8 cellular contexts compared by ENCODE assay signal in genomic region chr1:38489844-38490270, GRCh38.
DNase-seq lines count a peak whose midpoint lies in the region; ATAC-seq, FAIRE-seq and TF ChIP-seq lines count a peak whose summit lies in the region.

No MANE protein-coding gene starts in this region.

- TF ChIP-seq EP300 in HepG2 (IDR thresholded peaks at IDR 0.05; ENCODE audit: low read depth in 2 of 2, low read length in 2 of 2) = no peak
- no peak for TF ChIP-seq EP300 in HepG2 (CRISPR knock-in tag; IDR thresholded peaks at IDR 0.05; ENCODE audit: borderline replicate concordance)
- no peak for TF ChIP-seq EP300 in ovary (IDR thresholded peaks at IDR 0.05)

- intact Hi-C loops in Panc1 (cut with micrococcal nuclease; ENCODE audit: unreplicated experiment) (no loop called here), HepG2 (cut with micrococcal nuclease; ENCODE audit: unreplicated experiment) (no loop called here), ovary (cut with DNase I) (no loop called here)

- H2AFZ ChIP-seq in HepG2 (ENCODE audit: low read length) = no peak overlapping the region

- TF ChIP-seq RAD21 in HepG2 (CRISPR knock-in tag; IDR thresholded peaks at IDR 0.05) = no peak

- no peak overlapping the region for H3K27ac Mint-ChIP-seq in activated naive CD4-positive, alpha-beta T cell treated with anti-CD3 and anti-CD28 coated beads, Interleukin-2, amount 50 U/mL, for 72 hours

- no peaks in the 10 kb centered on the region for H4K20me1 ChIP-seq in HepG2 (ENCODE audit: insufficient read depth, low read length)

- no peak overlapping the region for H3K27ac ChIP-seq in AG04450 (ENCODE audit: low read depth, low read length)
- no peak overlapping the region for H3K27ac ChIP-seq in Panc1 (ENCODE audit: low read length)
- H3K27ac ChIP-seq in HepG2 (ENCODE audit: extremely low read length, insufficient read depth, low read length) = no peak overlapping the region
- no peak overlapping the region for H3K27ac ChIP-seq in ovary

- peak; percentile 39; the same call in 1 of the 2 replicates for TF ChIP-seq CTCF in AG04450 (IDR thresholded peaks at IDR 0.05; ENCODE audit: low read depth, low read length)
- TF ChIP-seq CTCF in GM12872 (IDR thresholded peaks at IDR 0.05; ENCODE audit: insufficient read depth, low read depth, low read length) = peak; percentile 94
- peak; percentile 85 for TF ChIP-seq CTCF in Panc1 (IDR thresholded peaks at IDR 0.05)
- peak; percentile 57 for TF ChIP-seq CTCF in HepG2 (CRISPR knock-in tag; IDR thresholded peaks at IDR 0.05)
- no peak for TF ChIP-seq CTCF in ovary (IDR thresholded peaks at IDR 0.05)

- H3K27me3 ChIP-seq in AG04450 (ENCODE audit: control insufficient read depth, insufficient read depth, low read length) (no peaks in the 10 kb centered on the region), Panc1 (ENCODE audit: control insufficient read depth, insufficient read depth, low read length) (peaks cover 9% of the 10 kb centered on the region; the same call in 1 of the 2 replicates), HepG2 (ENCODE audit: control insufficient read depth in 1 of 2, insufficient read depth in 2 of 2, low read length in 2 of 2) (peaks cover 0 to 1% of the 10 kb centered on the region in 2 experiments; a peak in 2 of 5 replicates), ovary (no peaks in the 10 kb centered on the region)

- H3K36me3 ChIP-seq in Panc1 (ENCODE audit: control insufficient read depth, insufficient read depth, low read length) (no peaks in the 10 kb centered on the region), HepG2 (replicated peaks in 1 of 2; ENCODE audit: control insufficient read depth in 1 of 2, insufficient read depth in 2 of 2, low read length in 2 of 2) (no peaks in the 10 kb centered on the region), ovary (no peaks in the 10 kb centered on the region)

- H3K4me1 ChIP-seq in Panc1 (ENCODE audit: control insufficient read depth, insufficient read depth, low read length) = no peaks in the 10 kb centered on the region
- no peaks in the 10 kb centered on the region for H3K4me1 ChIP-seq in HepG2 (ENCODE audit: insufficient read depth, low read length)
- H3K4me1 ChIP-seq in ovary (ENCODE audit: insufficient read depth) = no peaks in the 10 kb centered on the region

- peak; percentile 75; the same call in 1 of the 2 replicates for ATAC-seq in Panc1
- ATAC-seq in activated naive CD4-positive, alpha-beta T cell treated with anti-CD3 and anti-CD28 coated beads, Interleukin-2, amount 50 U/mL, for 72 hours = peak; percentile 57 to 72
- ATAC-seq in HepG2 = peak; percentile 80
- peak; percentile 55 for ATAC-seq in stimulated activated naive CD8-positive, alpha-beta T cell treated with anti-CD3 and anti-CD28 coated beads, Interleukin-15, Interleukin-2, amounts not matched to agents 100 U/mL and 50 U/mL, for 24 hours
- ATAC-seq in HG03045 (IDR thresholded peaks at IDR 0.05; ENCODE audit: unreplicated experiment) = no peak

- H3K4me3 ChIP-seq in AG04450 (ENCODE audit: low read depth, low read length) (no peak overlapping the region), Panc1 (ENCODE audit: low read depth in 2 of 2, low read length in 2 of 2) (no peak overlapping the region), HepG2 (replicated peaks in 1 of 3; ENCODE audit: insufficient read depth in 1 of 3, low read depth in 2 of 3, low read length in 3 of 3) (no peak overlapping the region), ovary (no peak overlapping the region)

- H3K4me2 ChIP-seq in HepG2 (ENCODE audit: low read depth, low read length) = no peak overlapping the region

- no peaks in the 10 kb centered on the region for H3K36me3 Mint-ChIP-seq in activated naive CD4-positive, alpha-beta T cell treated with anti-CD3 and anti-CD28 coated beads, Interleukin-2, amount 50 U/mL, for 72 hours

- H3K9ac ChIP-seq in HepG2 (ENCODE audit: insufficient read depth, low read depth, low read length) = no peak overlapping the region

- 47% methylated on average over 6 of the region's 6 CpGs for WGBS in HepG2 (ENCODE audit: low lambda C conversion rate)
- 66 to 75% (median 72%) methylated on average over 6 of the region's 6 CpGs for WGBS in ovary, 3 donors

- no TSS peak for BruUV-seq in Panc1 (replicated peaks; lab: Mats Ljungman, UMichigan)
- BruUV-seq in HepG2 (replicated peaks; lab: Mats Ljungman, UMichigan) = no TSS peak

- POLR2A ChIA-PET in AG04450 (lab: Yijun Ruan, JAX) = no interaction called here
- POLR2A ChIA-PET in Panc1 (lab: Charles Lee) = no interaction called here
- POLR2A ChIA-PET in HepG2 (lab: Yijun Ruan, JAX) = no interaction called here

- no peak for DNase-seq in AG04450 (ENCODE audit: low read depth, low spot score)
- DNase-seq in Panc1 (ENCODE audit: low read depth, low spot score) = no peak
- DNase-seq in activated naive CD4-positive, alpha-beta T cell treated with anti-CD3 and anti-CD28 coated beads, Interleukin-2, amount 50 U/mL, for 72 hours (ENCODE audit: low spot score in 2 of 2) = peak in 1 of 2 donors; percentile 57
- DNase-seq in HepG2 (ENCODE audit: low spot score) = peak; percentile 18
- peak; percentile 71 for DNase-seq in stimulated activated naive CD8-positive, alpha-beta T cell treated with anti-CD3 and anti-CD28 coated beads, Interleukin-15, Interleukin-2, amounts not matched to agents 100 U/mL and 50 U/mL, for 24 hours
- DNase-seq in ovary = no peak

- no peak for FAIRE-seq in HepG2 (lab: Jason Lieb, UNC)

- CTCF ChIA-PET in AG04450 (lab: Charles Lee) (no interaction called here), Panc1 (lab: Charles Lee) (no interaction called here), HepG2 (lab: Yijun Ruan, JAX; ENCODE audit: low intra/inter-chr PET ratio, low total read pairs) (no interaction called here)

- H3K79me2 ChIP-seq in HepG2 (ENCODE audit: insufficient read depth, low read length) = no peaks in the 10 kb centered on the region

- no peaks in the 10 kb centered on the region for H3K9me3 ChIP-seq in AG04450 (ENCODE audit: control insufficient read depth, insufficient read depth, low read length)
- no peaks in the 10 kb centered on the region for H3K9me3 ChIP-seq in Panc1 (ENCODE audit: control insufficient read depth, insufficient read depth, low read depth, low read length)
- H3K9me3 ChIP-seq in HepG2 (ENCODE audit: low read length) = no peaks in the 10 kb centered on the region
- no peaks in the 10 kb centered on the region for H3K9me3 ChIP-seq in ovary

- no peaks in the 10 kb centered on the region for H3K9me3 Mint-ChIP-seq in activated naive CD4-positive, alpha-beta T cell treated with anti-CD3 and anti-CD28 coated beads, Interleukin-2, amount 50 U/mL, for 72 hours

- no peak for TF ChIP-seq POLR2A in HepG2 (IDR thresholded peaks at IDR 0.05; ENCODE audit: insufficient read depth in 1 of 2, low read depth in 2 of 2, low read length in 2 of 2)
- no peak for TF ChIP-seq POLR2A in ovary (IDR thresholded peaks at IDR 0.05)

- in situ Hi-C loops in Panc1 (cut with HindIII; ENCODE audit: low pct_unique_long_range_greater_than_20kb, low sequenced_read_pairs) = no loop called here
- in situ Hi-C loops in HepG2 (cut with HindIII; ENCODE audit: extremely low pct_ligation_motif_present, low pct_unique_long_range_greater_than_20kb) = no loop called here

TF ChIP-seq in HepG2, 621 proteins besides CTCF, POLR2A, EP300 and RAD21:
- TF ChIP-seq ZC3H4 (CRISPR knock-in tag; IDR thresholded peaks at IDR 0.05; ENCODE audit: borderline replicate concordance) = no peak
- TF ChIP-seq AKNA (CRISPR knock-in tag; IDR thresholded peaks at IDR 0.05; ENCODE audit: borderline replicate concordance) = no peak
- peak; percentile 40 for TF ChIP-seq STAG1 (CRISPR knock-in tag; IDR thresholded peaks at IDR 0.05)

Comparison
In these comparisons a context has a peak if more than half of its experiments do, and no peak if none do; other contexts are left out.
1. DNase-seq: peak in HepG2 (single experiment) and stimulated activated naive CD8-positive, alpha-beta T cell treated with anti-CD3 and anti-CD28 coated beads, Interleukin-15, Interleukin-2, amounts not matched to agents 100 U/mL and 50 U/mL, for 24 hours (single experiment); none in AG04450 (single experiment), Panc1 (single experiment) and ovary (0 of 5).
2. CTCF ChIP-seq: peak in AG04450 (single experiment), GM12872 (single experiment), Panc1 (single experiment) and HepG2 (single experiment); none in ovary (0 of 3).